10 cellular contexts compared by ENCODE assay signal in genomic region chr12:46459111-46459510, GRCh38.
A peak's percentile ranks its signal among the peaks of the same experiment; 100 is the strongest.
DNase-seq lines count a peak whose midpoint lies in the region; ATAC-seq and TF ChIP-seq lines count a peak whose summit lies in the region.
"Had no signal": no experiment of that assay in that cellular context is flagged by ENCODE, and none has a peak within 500 bp of the region (broad histone marks: within the 10 kb centered on the region; RNA-seq: fewer than 3 reads in every experiment).

No MANE protein-coding gene starts in this region.

- no peak for TF ChIP-seq CTCF in foreskin fibroblast (IDR thresholded peaks at IDR 0.05; ENCODE audit: low read depth, low read length)
- TF ChIP-seq CTCF in thoracic aorta (IDR thresholded peaks at IDR 0.05): no peak

- CTCF ChIA-PET in activated naive CD4-positive, alpha-beta T cell treated with anti-CD3 and anti-CD28 coated beads for 36 hours (lab: Charles Lee): interaction anchor here (0.7 to 1.4 kb wide), 3 partner anchors 8 to 51 kb away, joined by 3 to 4 read pairs (median 4); no protein-coding TSS in a partner anchor
- CTCF ChIA-PET in activated CD8-positive, alpha-beta T cell treated with anti-CD3 and anti-CD28 coated beads, Interleukin-2, amount 10 ng/mL, durations not matched to agents 7 days and 5 days (lab: Charles Lee): interaction anchor here (0.7 to 2.0 kb wide), 5 partner anchors 11 to 203 kb away, joined by 3 to 17 read pairs (median 4); no protein-coding TSS in a partner anchor

- no peaks in the 10 kb centered on the region for H3K27me3 Mint-ChIP-seq in activated naive CD4-positive, alpha-beta T cell treated with anti-CD3 and anti-CD28 coated beads for 36 hours (ENCODE audit: low read depth)
- H3K27me3 Mint-ChIP-seq in activated CD8-positive, alpha-beta T cell treated with anti-CD3 and anti-CD28 coated beads, Interleukin-2, amount 10 ng/mL, durations not matched to agents 7 days and 5 days (ENCODE audit: low read depth): no peaks in the 10 kb centered on the region

- H3K27ac ChIP-seq in thoracic aorta: peak overlapping the region; percentile 39 to 61

- H3K4me1 ChIP-seq in thoracic aorta (ENCODE audit: control insufficient read depth in 1 of 2, low read depth in 2 of 2): peaks cover 26 to 55% of the 10 kb centered on the region in 2 donors
- H3K4me1 ChIP-seq: BE2C had no signal

- H3K4me3 ChIP-seq in foreskin fibroblast (ENCODE audit: low read depth in 1 of 2, low read length in 2 of 2): no peak overlapping the region
- H3K4me3 ChIP-seq in thoracic aorta: no peak overlapping the region

- no peaks in the 10 kb centered on the region for H3K36me3 ChIP-seq in thoracic aorta
- H3K36me3 ChIP-seq: BE2C had no signal

- H3K36me3 Mint-ChIP-seq in activated naive CD4-positive, alpha-beta T cell treated with anti-CD3 and anti-CD28 coated beads for 36 hours (ENCODE audit: low read depth): no peaks in the 10 kb centered on the region
- H3K36me3 Mint-ChIP-seq in activated CD8-positive, alpha-beta T cell treated with anti-CD3 and anti-CD28 coated beads, Interleukin-2, amount 10 ng/mL, durations not matched to agents 7 days and 5 days (ENCODE audit: low read depth): peaks cover 2% of the 10 kb centered on the region

- H3K9me3 ChIP-seq in thoracic aorta: no peaks in the 10 kb centered on the region
- H3K9me3 ChIP-seq: BE2C had no signal

- H3K27ac Mint-ChIP-seq in activated naive CD4-positive, alpha-beta T cell treated with anti-CD3 and anti-CD28 coated beads for 36 hours: peak overlapping the region; percentile 90
- peak overlapping the region; percentile 88 for H3K27ac Mint-ChIP-seq in activated CD8-positive, alpha-beta T cell treated with anti-CD3 and anti-CD28 coated beads, Interleukin-2, amount 10 ng/mL, durations not matched to agents 7 days and 5 days

- intact Hi-C loops in activated naive CD4-positive, alpha-beta T cell treated with anti-CD3 and anti-CD28 coated beads for 36 hours (cut with micrococcal nuclease): loop anchor here (1.0 to 10.0 kb wide), 7 partner anchors 8 to 1116 kb away; no protein-coding TSS in a partner anchor

- peak overlapping the region; percentile 18 for H3K4me3 Mint-ChIP-seq in activated naive CD4-positive, alpha-beta T cell treated with anti-CD3 and anti-CD28 coated beads for 36 hours
- H3K4me3 Mint-ChIP-seq in activated CD8-positive, alpha-beta T cell treated with anti-CD3 and anti-CD28 coated beads, Interleukin-2, amount 10 ng/mL, durations not matched to agents 7 days and 5 days: peak overlapping the region; percentile 45

- no peaks in the 10 kb centered on the region for H3K9me3 Mint-ChIP-seq in activated naive CD4-positive, alpha-beta T cell treated with anti-CD3 and anti-CD28 coated beads for 36 hours
- peaks cover under 1% of the 10 kb centered on the region for H3K9me3 Mint-ChIP-seq in activated CD8-positive, alpha-beta T cell treated with anti-CD3 and anti-CD28 coated beads, Interleukin-2, amount 10 ng/mL, durations not matched to agents 7 days and 5 days (ENCODE audit: insufficient read depth)

- no peaks in the 10 kb centered on the region for H3K27me3 ChIP-seq in thoracic aorta (replicated peaks; ENCODE audit: insufficient read depth)
- H3K27me3 ChIP-seq: BE2C had no signal

- POLR2A ChIA-PET in activated CD8-positive, alpha-beta T cell treated with anti-CD3 and anti-CD28 coated beads, Interleukin-2, amount 10 ng/mL, durations not matched to agents 7 days and 5 days (lab: Charles Lee): interaction anchor here (0.6 to 3.0 kb wide), 10 partner anchors 11 to 244 kb away, joined by 3 to 14 read pairs (median 4); partner anchors contain the start of gene SLC38A1

- DNase-seq in activated naive CD4-positive, alpha-beta T cell treated with anti-CD3 and anti-CD28 coated beads for 36 hours: peak; percentile 61
- DNase-seq in activated naive CD4-positive, alpha-beta T cell treated with anti-CD3 and anti-CD28 coated beads, Interleukin-2, amount 50 U/mL, for 16 hours: no peak
- peak; percentile 53 for DNase-seq in activated CD8-positive, alpha-beta T cell treated with anti-CD3 and anti-CD28 coated beads, Interleukin-2, amount 10 ng/mL, durations not matched to agents 7 days and 5 days
- peak; percentile 60 to 76 for DNase-seq in foreskin fibroblast
- no peak for DNase-seq in thoracic aorta (ENCODE audit: low spot score)
- no peak for DNase-seq in NCI-H748 treated with DMSO at 0.1 percent for 48 hours (lab: John Stamatoyannopoulos, UW)
- no peak for DNase-seq in NCI-H146 treated with DMSO at 0.1 percent for 48 hours (lab: John Stamatoyannopoulos, UW; ENCODE audit: unreplicated experiment)
- DNase-seq: BE2C; effector CD8-positive, alpha-beta T cell had no signal

- ATAC-seq in activated CD8-positive, alpha-beta T cell treated with anti-CD3 and anti-CD28 coated beads, Interleukin-2, amount 10 ng/mL, durations not matched to agents 7 days and 5 days: peak; percentile 67
- peak; percentile 57 for ATAC-seq in thoracic aorta (ENCODE audit: insufficient number of reproducible peaks, low FRiP score, low read depth)
- ATAC-seq in GM19035 (IDR thresholded peaks at IDR 0.05; ENCODE audit: unreplicated experiment): no peak

- peaks cover 70% of the 10 kb centered on the region for H3K4me1 Mint-ChIP-seq in activated naive CD4-positive, alpha-beta T cell treated with anti-CD3 and anti-CD28 coated beads for 36 hours (ENCODE audit: low read depth)
- H3K4me1 Mint-ChIP-seq in activated CD8-positive, alpha-beta T cell treated with anti-CD3 and anti-CD28 coated beads, Interleukin-2, amount 10 ng/mL, durations not matched to agents 7 days and 5 days (ENCODE audit: low read depth): peaks cover 68% of the 10 kb centered on the region

Comparison
In these comparisons a context has a peak if more than half of its experiments do, and no peak if none do; other contexts are left out.
1. DNase-seq: peak in activated naive CD4-positive, alpha-beta T cell treated with anti-CD3 and anti-CD28 coated beads for 36 hours (single experiment), activated CD8-positive, alpha-beta T cell treated with anti-CD3 and anti-CD28 coated beads, Interleukin-2, amount 10 ng/mL, durations not matched to agents 7 days and 5 days (single experiment) and foreskin fibroblast (2 of 2); none in activated naive CD4-positive, alpha-beta T cell treated with anti-CD3 and anti-CD28 coated beads, Interleukin-2, amount 50 U/mL, for 16 hours (single experiment), thoracic aorta (single experiment), NCI-H748 treated with DMSO at 0.1 percent for 48 hours (single experiment) and NCI-H146 treated with DMSO at 0.1 percent for 48 hours (single experiment).